Comparison of ENCODE assay signal across 8 cellular contexts in genomic region chr10:103069453-103070331, GRCh38.
DNase-seq lines count a peak whose midpoint lies in the region; ATAC-seq and TF ChIP-seq lines count a peak whose summit lies in the region.

No MANE protein-coding gene starts in this region.

- H3K4me1 ChIP-seq in SJSA1 (replicated peaks) (peaks cover 12% of the 10 kb centered on the region), left ventricle myocardium inferior (no peaks in the 10 kb centered on the region), gastrocnemius medialis (no peaks in the 10 kb centered on the region)

- TF ChIP-seq CTCF in left ventricle myocardium inferior (IDR thresholded peaks at IDR 0.05; ENCODE audit: borderline replicate concordance) (peak; percentile 70), gastrocnemius medialis (IDR thresholded peaks at IDR 0.05 in 4 of 5, conservative IDR thresholded peaks at IDR 0.05 in 1 of 5) (peak; percentile 11 to 66 (median 58))

- H3K27ac ChIP-seq in SJSA1 = no peak overlapping the region
- no peak overlapping the region for H3K27ac ChIP-seq in left ventricle myocardium inferior (replicated peaks)
- H3K27ac ChIP-seq in gastrocnemius medialis = no peak overlapping the region

- no peaks in the 10 kb centered on the region for H3K27me3 Mint-ChIP-seq in activated naive CD4-positive, alpha-beta T cell treated with anti-CD3 and anti-CD28 coated beads, Interleukin-2, amount 50 U/mL, for 24 hours

- ATAC-seq in GM18867 (IDR thresholded peaks at IDR 0.05; ENCODE audit: unreplicated experiment) (peak; percentile 59), gastrocnemius medialis (peak in 1 of 2 donors; percentile 66)

- intact Hi-C loops in left ventricle myocardium inferior (cut with micrococcal nuclease) (loop anchor here (5.0 kb wide), 1 partner anchor 152 kb away; the partner anchor contains the start of gene CNNM2), gastrocnemius medialis (cut with DNase I; ENCODE audit: low total_unique reads) (loop anchor here (1.0 to 10.0 kb wide), 2 partner anchors 152 to 345 kb away; no protein-coding TSS in a partner anchor)

- DNase-seq in AML-193 (lab: John Stamatoyannopoulos, UW) (peak; percentile 21 to 30), HS-5 (ENCODE audit: low read depth) (peak; percentile 10), SJSA1 (ENCODE audit: low read depth in 1 of 2, low spot score in 2 of 2) (peak; percentile 54 to 64), left ventricle myocardium inferior (peak; percentile 36), gastrocnemius medialis (peak in 1 of 2 donors; percentile 49), NCI-H524 treated with DMSO at 0.1 percent for 48 hours (lab: John Stamatoyannopoulos, UW) (no peak)

- H3K27ac Mint-ChIP-seq in activated naive CD4-positive, alpha-beta T cell treated with anti-CD3 and anti-CD28 coated beads, Interleukin-2, amount 50 U/mL, for 24 hours = peak overlapping the region; percentile 24

- TF ChIP-seq POLR2A in gastrocnemius medialis (IDR thresholded peaks at IDR 0.05) = no peak

- peaks cover 19% of the 10 kb centered on the region for H3K4me1 Mint-ChIP-seq in activated naive CD4-positive, alpha-beta T cell treated with anti-CD3 and anti-CD28 coated beads, Interleukin-2, amount 50 U/mL, for 24 hours

- no peaks in the 10 kb centered on the region for H3K9me3 ChIP-seq in SJSA1 (replicated peaks)
- H3K9me3 ChIP-seq in left ventricle myocardium inferior (replicated peaks) = no peaks in the 10 kb centered on the region
- H3K9me3 ChIP-seq in gastrocnemius medialis = no peaks in the 10 kb centered on the region

- in situ Hi-C loops in gastrocnemius medialis (cut with MboI; ENCODE audit: low sequenced_read_pairs in 4 of 4) = loop anchor here in 2 of 4 donors (10.0 to 25.0 kb wide), 3 partner anchors 145 to 332 kb away; partner anchors contain the start of genes WBP1L (in 2 of the 2) and RPEL1 (in 1 of the 2)

- H3K4me3 ChIP-seq in SJSA1 (no peak overlapping the region), left ventricle myocardium inferior (no peak overlapping the region), gastrocnemius medialis (no peak overlapping the region)

- H3K36me3 Mint-ChIP-seq in activated naive CD4-positive, alpha-beta T cell treated with anti-CD3 and anti-CD28 coated beads, Interleukin-2, amount 50 U/mL, for 24 hours = peaks cover 2% of the 10 kb centered on the region

- H3K36me3 ChIP-seq in SJSA1 (peaks cover 5% of the 10 kb centered on the region; the same call in 1 of the 2 replicates), left ventricle myocardium inferior (peaks cover 4% of the 10 kb centered on the region), gastrocnemius medialis (no peaks in the 10 kb centered on the region)

- H3K9me3 Mint-ChIP-seq in activated naive CD4-positive, alpha-beta T cell treated with anti-CD3 and anti-CD28 coated beads, Interleukin-2, amount 50 U/mL, for 24 hours = no peaks in the 10 kb centered on the region

- no peak overlapping the region for H3K4me3 Mint-ChIP-seq in activated naive CD4-positive, alpha-beta T cell treated with anti-CD3 and anti-CD28 coated beads, Interleukin-2, amount 50 U/mL, for 24 hours

- H3K27me3 ChIP-seq in SJSA1 (replicated peaks) (no peaks in the 10 kb centered on the region), left ventricle myocardium inferior (ENCODE audit: low read depth) (no peaks in the 10 kb centered on the region), gastrocnemius medialis (no peaks in the 10 kb centered on the region)
